1 cellular context compared by ENCODE assay signal in the genomic region with DNA sequence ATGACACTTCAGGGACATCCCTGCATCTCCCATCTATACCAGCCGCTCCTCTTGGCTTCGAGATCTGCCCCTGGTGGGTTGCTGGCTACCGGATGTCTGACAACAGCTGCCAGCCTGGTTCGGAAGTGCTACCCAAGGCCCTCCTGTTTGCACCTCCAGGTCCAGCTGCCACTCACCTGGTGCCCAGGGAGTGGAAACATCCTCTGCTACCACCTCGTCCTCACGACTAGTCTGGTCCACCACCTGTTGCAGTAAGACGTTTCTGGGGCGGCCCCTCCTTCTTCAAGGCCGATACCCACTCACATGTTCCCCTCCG.
TF ChIP-seq lines count a peak whose summit lies in the region.

No MANE protein-coding gene starts in this region.

TF ChIP-seq in HepG2, 621 proteins besides CTCF, POLR2A, EP300 and RAD21 (continued from another document):
- TF ChIP-seq, protein P1, sequence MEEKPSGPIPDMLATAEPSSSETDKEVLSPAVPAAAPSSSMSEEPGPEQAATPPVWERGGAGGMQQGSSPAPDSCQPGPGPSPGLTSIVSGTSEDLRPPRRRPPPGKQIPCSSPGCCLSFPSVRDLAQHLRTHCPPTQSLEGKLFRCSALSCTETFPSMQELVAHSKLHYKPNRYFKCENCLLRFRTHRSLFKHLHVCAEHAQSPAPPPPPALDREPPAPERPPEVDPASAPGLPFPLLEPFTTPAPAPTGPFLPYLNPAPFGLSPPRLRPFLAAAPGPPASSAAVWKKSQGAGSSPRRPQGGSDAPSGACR (CRISPR knock-in tag; IDR thresholded peaks at IDR 0.05) = no peak
- no peak for TF ChIP-seq KLF11 (CRISPR knock-in tag; IDR thresholded peaks at IDR 0.05)
- TF ChIP-seq HMG20A (CRISPR knock-in tag; IDR thresholded peaks at IDR 0.05; ENCODE audit: borderline replicate concordance) = no peak
- TF ChIP-seq RFX1 (IDR thresholded peaks at IDR 0.05) = no peak
- TF ChIP-seq ZNF296 (CRISPR knock-in tag; conservative IDR thresholded peaks at IDR 0.05) = no peak
- TF ChIP-seq NFE2L1 (CRISPR knock-in tag; IDR thresholded peaks at IDR 0.05; ENCODE audit: borderline replicate concordance) = 0 out of 2 replicates have a peak, but pooled peaks have one; percentile 62
- TF ChIP-seq PITX1 (CRISPR knock-in tag; IDR thresholded peaks at IDR 0.05) = no peak
